ENCODE assay signal across 1 cellular context in the genomic region with DNA sequence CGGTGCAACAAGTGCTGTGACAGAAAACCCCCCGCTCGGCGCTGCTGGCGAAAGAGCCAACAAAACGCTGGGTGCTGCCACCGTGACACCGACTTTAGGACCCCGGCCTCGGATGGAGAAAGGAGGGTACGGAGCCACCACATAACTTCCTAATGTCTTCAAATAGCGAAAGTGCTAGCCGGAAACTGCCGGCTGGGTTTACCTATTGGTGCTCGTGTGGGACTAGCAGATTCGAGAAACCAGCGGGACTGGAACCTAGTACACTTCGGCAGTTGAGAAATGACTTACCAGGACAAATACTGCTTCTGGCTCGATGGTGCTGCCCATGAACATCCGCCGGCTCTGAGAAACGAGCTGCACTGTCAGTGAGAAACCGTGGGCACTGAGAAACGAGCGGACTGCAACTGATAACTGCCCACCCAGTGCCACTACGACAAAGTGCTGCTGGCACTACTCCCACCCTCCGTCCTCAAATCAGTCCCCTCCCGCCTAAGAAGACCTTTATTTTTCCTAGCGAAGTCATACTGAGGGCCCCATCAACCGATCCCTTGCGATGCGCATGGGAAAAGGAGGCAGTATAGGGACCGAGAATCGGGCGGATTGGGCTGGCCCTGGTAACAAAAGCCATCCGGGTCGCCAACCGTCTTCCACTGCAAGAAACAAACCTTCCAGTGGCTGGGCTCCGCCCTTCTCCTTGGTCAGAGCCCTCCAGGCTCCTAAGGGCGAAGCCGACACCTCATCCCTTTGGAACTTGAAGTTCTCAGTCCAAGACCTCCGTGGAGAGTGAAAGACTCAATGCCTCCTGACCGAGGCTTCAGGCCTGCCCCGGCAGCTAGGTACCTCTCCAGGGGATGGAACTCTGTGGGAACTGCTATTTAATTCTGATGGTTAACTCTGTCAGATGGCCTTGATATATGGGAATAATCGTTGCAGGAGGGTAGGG.
A peak's percentile ranks its signal among the peaks of the same experiment; 100 is the strongest.
TF ChIP-seq lines count a peak whose summit lies in the region.

No MANE protein-coding gene starts in this region.

TF ChIP-seq in HepG2, 621 proteins besides CTCF, POLR2A, EP300 and RAD21 (continued from another document and continues in another):
- TF ChIP-seq DPF2 (CRISPR knock-in tag; IDR thresholded peaks at IDR 0.05; ENCODE audit: borderline replicate concordance, low read depth), result no peak
- TF ChIP-seq, protein P1, sequence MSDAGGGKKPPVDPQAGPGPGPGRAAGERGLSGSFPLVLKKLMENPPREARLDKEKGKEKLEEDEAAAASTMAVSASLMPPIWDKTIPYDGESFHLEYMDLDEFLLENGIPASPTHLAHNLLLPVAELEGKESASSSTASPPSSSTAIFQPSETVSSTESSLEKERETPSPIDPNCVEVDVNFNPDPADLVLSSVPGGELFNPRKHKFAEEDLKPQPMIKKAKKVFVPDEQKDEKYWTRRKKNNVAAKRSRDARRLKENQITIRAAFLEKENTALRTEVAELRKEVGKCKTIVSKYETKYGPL (CRISPR knock-in tag; IDR thresholded peaks at IDR 0.05), result no peak
- TF ChIP-seq, protein P2, sequence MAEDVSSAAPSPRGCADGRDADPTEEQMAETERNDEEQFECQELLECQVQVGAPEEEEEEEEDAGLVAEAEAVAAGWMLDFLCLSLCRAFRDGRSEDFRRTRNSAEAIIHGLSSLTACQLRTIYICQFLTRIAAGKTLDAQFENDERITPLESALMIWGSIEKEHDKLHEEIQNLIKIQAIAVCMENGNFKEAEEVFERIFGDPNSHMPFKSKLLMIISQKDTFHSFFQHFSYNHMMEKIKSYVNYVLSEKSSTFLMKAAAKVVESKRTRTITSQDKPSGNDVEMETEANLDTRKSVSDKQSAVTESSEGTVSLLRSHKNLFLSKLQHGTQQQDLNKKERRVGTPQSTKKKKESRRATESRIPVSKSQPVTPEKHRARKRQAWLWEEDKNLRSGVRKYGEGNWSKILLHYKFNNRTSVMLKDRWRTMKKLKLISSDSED (CRISPR knock-in tag; IDR thresholded peaks at IDR 0.05), result no peak
- no peak for TF ChIP-seq ZIK1 (CRISPR knock-in tag; IDR thresholded peaks at IDR 0.05; ENCODE audit: borderline replicate concordance, low read depth)
- no peak for TF ChIP-seq CREB1 (IDR thresholded peaks at IDR 0.05)
- peak; percentile 63; the same call in 1 of the 2 replicates for TF ChIP-seq CREB1 (CRISPR knock-in tag; IDR thresholded peaks at IDR 0.05)
- TF ChIP-seq, protein P3, sequence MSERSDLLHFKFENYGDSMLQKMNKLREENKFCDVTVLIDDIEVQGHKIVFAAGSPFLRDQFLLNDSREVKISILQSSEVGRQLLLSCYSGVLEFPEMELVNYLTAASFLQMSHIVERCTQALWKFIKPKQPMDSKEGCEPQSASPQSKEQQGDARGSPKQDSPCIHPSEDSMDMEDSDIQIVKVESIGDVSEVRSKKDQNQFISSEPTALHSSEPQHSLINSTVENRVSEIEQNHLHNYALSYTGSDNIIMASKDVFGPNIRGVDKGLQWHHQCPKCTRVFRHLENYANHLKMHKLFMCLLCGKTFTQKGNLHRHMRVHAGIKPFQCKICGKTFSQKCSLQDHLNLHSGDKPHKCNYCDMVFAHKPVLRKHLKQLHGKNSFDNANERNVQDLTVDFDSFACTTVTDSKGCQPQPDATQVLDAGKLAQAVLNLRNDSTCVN (CRISPR knock-in tag; IDR thresholded peaks at IDR 0.05; ENCODE audit: borderline replicate concordance), result 0 out of 2 replicates have a peak, but pooled peaks have one; percentile 29
- no peak for TF ChIP-seq ZNF24 (IDR thresholded peaks at IDR 0.05)
- TF ChIP-seq MEIS2 (CRISPR knock-in tag; IDR thresholded peaks at IDR 0.05), result no peak
- TF ChIP-seq ZBTB20 (CRISPR knock-in tag; IDR thresholded peaks at IDR 0.05; ENCODE audit: borderline replicate concordance, low read depth), result peak; percentile 49; the same call in 1 of the 2 replicates
- no peak for TF ChIP-seq AKAP8 (CRISPR knock-in tag; IDR thresholded peaks at IDR 0.05)
- TF ChIP-seq FLYWCH1 (CRISPR knock-in tag; IDR thresholded peaks at IDR 0.05), result no peak
- peak; percentile 71 for TF ChIP-seq YEATS4 (CRISPR knock-in tag; IDR thresholded peaks at IDR 0.05; ENCODE audit: borderline replicate concordance)
- no peak for TF ChIP-seq HHEX (CRISPR knock-in tag; IDR thresholded peaks at IDR 0.05)
- TF ChIP-seq ZNF253 (CRISPR knock-in tag; IDR thresholded peaks at IDR 0.05; ENCODE audit: borderline replicate concordance), result no peak
- no peak for TF ChIP-seq KAT2B (IDR thresholded peaks at IDR 0.05; ENCODE audit: borderline replicate concordance, low read depth, low read length)
- no peak for TF ChIP-seq ZNF766 (CRISPR knock-in tag; IDR thresholded peaks at IDR 0.05; ENCODE audit: borderline replicate concordance)
- TF ChIP-seq ATM (IDR thresholded peaks at IDR 0.05; ENCODE audit: borderline replicate concordance), result no peak
- peak; percentile 77; the same call in 1 of the 2 replicates for TF ChIP-seq ARID2 (CRISPR knock-in tag; IDR thresholded peaks at IDR 0.05; ENCODE audit: borderline replicate concordance)
- TF ChIP-seq HOXA5 (CRISPR knock-in tag; IDR thresholded peaks at IDR 0.05), result peak; percentile 50; the same call in 1 of the 2 replicates
- TF ChIP-seq MIXL1 (CRISPR knock-in tag; IDR thresholded peaks at IDR 0.05), result peak; percentile 66; the same call in 1 of the 2 replicates
- TF ChIP-seq MAFF (IDR thresholded peaks at IDR 0.05; ENCODE audit: low read depth, low read length), result peak; percentile 20; the same call in 1 of the 2 replicates
- TF ChIP-seq XRCC5 (optimal IDR thresholded peaks at IDR 0.05; ENCODE audit: low read length), result no peak
- TF ChIP-seq ZNF468 (CRISPR knock-in tag; IDR thresholded peaks at IDR 0.05), result no peak
- TF ChIP-seq STAT5B (CRISPR knock-in tag; IDR thresholded peaks at IDR 0.05), result no peak
- TF ChIP-seq, protein P4, sequence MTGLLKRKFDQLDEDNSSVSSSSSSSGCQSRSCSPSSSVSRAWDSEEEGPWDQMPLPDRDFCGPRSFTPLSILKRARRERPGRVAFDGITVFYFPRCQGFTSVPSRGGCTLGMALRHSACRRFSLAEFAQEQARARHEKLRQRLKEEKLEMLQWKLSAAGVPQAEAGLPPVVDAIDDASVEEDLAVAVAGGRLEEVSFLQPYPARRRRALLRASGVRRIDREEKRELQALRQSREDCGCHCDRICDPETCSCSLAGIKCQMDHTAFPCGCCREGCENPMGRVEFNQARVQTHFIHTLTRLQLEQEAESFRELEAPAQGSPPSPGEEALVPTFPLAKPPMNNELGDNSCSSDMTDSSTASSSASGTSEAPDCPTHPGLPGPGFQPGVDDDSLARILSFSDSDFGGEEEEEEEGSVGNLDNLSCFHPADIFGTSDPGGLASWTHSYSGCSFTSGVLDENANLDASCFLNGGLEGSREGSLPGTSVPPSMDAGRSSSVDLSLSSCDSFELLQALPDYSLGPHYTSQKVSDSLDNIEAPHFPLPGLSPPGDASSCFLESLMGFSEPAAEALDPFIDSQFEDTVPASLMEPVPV (CRISPR knock-in tag; IDR thresholded peaks at IDR 0.05), result 0 out of 2 replicates have a peak, but pooled peaks have one; percentile 40
- TF ChIP-seq, protein P5, sequence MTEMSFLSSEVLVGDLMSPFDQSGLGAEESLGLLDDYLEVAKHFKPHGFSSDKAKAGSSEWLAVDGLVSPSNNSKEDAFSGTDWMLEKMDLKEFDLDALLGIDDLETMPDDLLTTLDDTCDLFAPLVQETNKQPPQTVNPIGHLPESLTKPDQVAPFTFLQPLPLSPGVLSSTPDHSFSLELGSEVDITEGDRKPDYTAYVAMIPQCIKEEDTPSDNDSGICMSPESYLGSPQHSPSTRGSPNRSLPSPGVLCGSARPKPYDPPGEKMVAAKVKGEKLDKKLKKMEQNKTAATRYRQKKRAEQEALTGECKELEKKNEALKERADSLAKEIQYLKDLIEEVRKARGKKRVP (CRISPR knock-in tag; IDR thresholded peaks at IDR 0.05), result no peak
- TF ChIP-seq ZNF143 (CRISPR knock-in tag; IDR thresholded peaks at IDR 0.05), result no peak
- 0 out of 2 replicates have a peak, but pooled peaks have one; percentile 53 for TF ChIP-seq ZNF713 (CRISPR knock-in tag; IDR thresholded peaks at IDR 0.05)
- TF ChIP-seq ZNF703 (CRISPR knock-in tag; IDR thresholded peaks at IDR 0.05; ENCODE audit: borderline replicate concordance), result no peak
- TF ChIP-seq CHD4 (IDR thresholded peaks at IDR 0.05; ENCODE audit: borderline replicate concordance, low read length), result no peak
- 0 out of 2 replicates have a peak, but pooled peaks have one; percentile 28 for TF ChIP-seq TOPORS (CRISPR knock-in tag; IDR thresholded peaks at IDR 0.05)
- TF ChIP-seq BHLHE40 (IDR thresholded peaks at IDR 0.05; ENCODE audit: low read length), result peak; percentile 23; the same call in 1 of the 2 replicates
- peak; percentile 46; the same call in 1 of the 2 replicates for TF ChIP-seq ZNF264 (CRISPR knock-in tag; IDR thresholded peaks at IDR 0.05)
- TF ChIP-seq PPARG (CRISPR knock-in tag; conservative IDR thresholded peaks at IDR 0.05), result peak; percentile 60; the same call in 1 of the 2 replicates
- no peak for TF ChIP-seq EED (CRISPR knock-in tag; IDR thresholded peaks at IDR 0.05)
- TF ChIP-seq TMF1 (CRISPR knock-in tag; IDR thresholded peaks at IDR 0.05; ENCODE audit: low read depth), result 0 out of 2 replicates have a peak, but pooled peaks have one; percentile 23
- no peak for TF ChIP-seq SOX6 (IDR thresholded peaks at IDR 0.05)
- TF ChIP-seq SOX6 (CRISPR knock-in tag; IDR thresholded peaks at IDR 0.05), result no peak
- TF ChIP-seq, protein P6, sequence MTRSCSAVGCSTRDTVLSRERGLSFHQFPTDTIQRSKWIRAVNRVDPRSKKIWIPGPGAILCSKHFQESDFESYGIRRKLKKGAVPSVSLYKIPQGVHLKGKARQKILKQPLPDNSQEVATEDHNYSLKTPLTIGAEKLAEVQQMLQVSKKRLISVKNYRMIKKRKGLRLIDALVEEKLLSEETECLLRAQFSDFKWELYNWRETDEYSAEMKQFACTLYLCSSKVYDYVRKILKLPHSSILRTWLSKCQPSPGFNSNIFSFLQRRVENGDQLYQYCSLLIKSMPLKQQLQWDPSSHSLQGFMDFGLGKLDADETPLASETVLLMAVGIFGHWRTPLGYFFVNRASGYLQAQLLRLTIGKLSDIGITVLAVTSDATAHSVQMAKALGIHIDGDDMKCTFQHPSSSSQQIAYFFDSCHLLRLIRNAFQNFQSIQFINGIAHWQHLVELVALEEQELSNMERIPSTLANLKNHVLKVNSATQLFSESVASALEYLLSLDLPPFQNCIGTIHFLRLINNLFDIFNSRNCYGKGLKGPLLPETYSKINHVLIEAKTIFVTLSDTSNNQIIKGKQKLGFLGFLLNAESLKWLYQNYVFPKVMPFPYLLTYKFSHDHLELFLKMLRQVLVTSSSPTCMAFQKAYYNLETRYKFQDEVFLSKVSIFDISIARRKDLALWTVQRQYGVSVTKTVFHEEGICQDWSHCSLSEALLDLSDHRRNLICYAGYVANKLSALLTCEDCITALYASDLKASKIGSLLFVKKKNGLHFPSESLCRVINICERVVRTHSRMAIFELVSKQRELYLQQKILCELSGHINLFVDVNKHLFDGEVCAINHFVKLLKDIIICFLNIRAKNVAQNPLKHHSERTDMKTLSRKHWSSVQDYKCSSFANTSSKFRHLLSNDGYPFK (CRISPR knock-in tag; IDR thresholded peaks at IDR 0.05; ENCODE audit: borderline replicate concordance), result no peak; the same call in 1 of the 2 replicates
- TF ChIP-seq, protein P7, sequence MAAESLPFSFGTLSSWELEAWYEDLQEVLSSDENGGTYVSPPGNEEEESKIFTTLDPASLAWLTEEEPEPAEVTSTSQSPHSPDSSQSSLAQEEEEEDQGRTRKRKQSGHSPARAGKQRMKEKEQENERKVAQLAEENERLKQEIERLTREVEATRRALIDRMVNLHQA (CRISPR knock-in tag; IDR thresholded peaks at IDR 0.05), result no peak
- TF ChIP-seq ZNF644 (CRISPR knock-in tag; IDR thresholded peaks at IDR 0.05; ENCODE audit: low read depth), result no peak
- no peak for TF ChIP-seq FOXJ3 (CRISPR knock-in tag; IDR thresholded peaks at IDR 0.05; ENCODE audit: borderline replicate concordance)
- no peak for TF ChIP-seq ZBTB21 (CRISPR knock-in tag; IDR thresholded peaks at IDR 0.05)
- TF ChIP-seq PAX8 (CRISPR knock-in tag; IDR thresholded peaks at IDR 0.05; ENCODE audit: borderline replicate concordance), result no peak
- TF ChIP-seq, protein P8, sequence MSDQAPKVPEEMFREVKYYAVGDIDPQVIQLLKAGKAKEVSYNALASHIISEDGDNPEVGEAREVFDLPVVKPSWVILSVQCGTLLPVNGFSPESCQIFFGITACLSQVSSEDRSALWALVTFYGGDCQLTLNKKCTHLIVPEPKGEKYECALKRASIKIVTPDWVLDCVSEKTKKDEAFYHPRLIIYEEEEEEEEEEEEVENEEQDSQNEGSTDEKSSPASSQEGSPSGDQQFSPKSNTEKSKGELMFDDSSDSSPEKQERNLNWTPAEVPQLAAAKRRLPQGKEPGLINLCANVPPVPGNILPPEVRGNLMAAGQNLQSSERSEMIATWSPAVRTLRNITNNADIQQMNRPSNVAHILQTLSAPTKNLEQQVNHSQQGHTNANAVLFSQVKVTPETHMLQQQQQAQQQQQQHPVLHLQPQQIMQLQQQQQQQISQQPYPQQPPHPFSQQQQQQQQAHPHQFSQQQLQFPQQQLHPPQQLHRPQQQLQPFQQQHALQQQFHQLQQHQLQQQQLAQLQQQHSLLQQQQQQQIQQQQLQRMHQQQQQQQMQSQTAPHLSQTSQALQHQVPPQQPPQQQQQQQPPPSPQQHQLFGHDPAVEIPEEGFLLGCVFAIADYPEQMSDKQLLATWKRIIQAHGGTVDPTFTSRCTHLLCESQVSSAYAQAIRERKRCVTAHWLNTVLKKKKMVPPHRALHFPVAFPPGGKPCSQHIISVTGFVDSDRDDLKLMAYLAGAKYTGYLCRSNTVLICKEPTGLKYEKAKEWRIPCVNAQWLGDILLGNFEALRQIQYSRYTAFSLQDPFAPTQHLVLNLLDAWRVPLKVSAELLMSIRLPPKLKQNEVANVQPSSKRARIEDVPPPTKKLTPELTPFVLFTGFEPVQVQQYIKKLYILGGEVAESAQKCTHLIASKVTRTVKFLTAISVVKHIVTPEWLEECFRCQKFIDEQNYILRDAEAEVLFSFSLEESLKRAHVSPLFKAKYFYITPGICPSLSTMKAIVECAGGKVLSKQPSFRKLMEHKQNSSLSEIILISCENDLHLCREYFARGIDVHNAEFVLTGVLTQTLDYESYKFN (CRISPR knock-in tag; conservative IDR thresholded peaks at IDR 0.05), result no peak; the same call in 1 of the 2 replicates
- no peak for TF ChIP-seq CAMTA2 (CRISPR knock-in tag; IDR thresholded peaks at IDR 0.05; ENCODE audit: borderline replicate concordance)
- TF ChIP-seq ZNF660 (CRISPR knock-in tag; IDR thresholded peaks at IDR 0.05; ENCODE audit: borderline replicate concordance, low read depth), result no peak
- no peak for TF ChIP-seq RCOR2 (CRISPR knock-in tag; IDR thresholded peaks at IDR 0.05)
- 0 out of 2 replicates have a peak, but pooled peaks have one; percentile 43 for TF ChIP-seq ZNF788 (CRISPR knock-in tag; IDR thresholded peaks at IDR 0.05; ENCODE audit: borderline replicate concordance)
- no peak; the same call in 1 of the 2 replicates for TF ChIP-seq POGZ (CRISPR knock-in tag; IDR thresholded peaks at IDR 0.05)
- peak; percentile 79 for TF ChIP-seq TAF1 (CRISPR knock-in tag; IDR thresholded peaks at IDR 0.05)
- TF ChIP-seq ZNF790 (CRISPR knock-in tag; IDR thresholded peaks at IDR 0.05; ENCODE audit: borderline replicate concordance), result no peak
- no peak for TF ChIP-seq ZNF850 (CRISPR knock-in tag; conservative IDR thresholded peaks at IDR 0.05)
- TF ChIP-seq MXD4 (CRISPR knock-in tag; IDR thresholded peaks at IDR 0.05), result no peak
- TF ChIP-seq, protein P9, sequence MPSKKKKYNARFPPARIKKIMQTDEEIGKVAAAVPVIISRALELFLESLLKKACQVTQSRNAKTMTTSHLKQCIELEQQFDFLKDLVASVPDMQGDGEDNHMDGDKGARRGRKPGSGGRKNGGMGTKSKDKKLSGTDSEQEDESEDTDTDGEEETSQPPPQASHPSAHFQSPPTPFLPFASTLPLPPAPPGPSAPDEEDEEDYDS (CRISPR knock-in tag; IDR thresholded peaks at IDR 0.05), result peak; percentile 49; the same call in 1 of the 2 replicates
- no peak for TF ChIP-seq ZNF30 (CRISPR knock-in tag; IDR thresholded peaks at IDR 0.05)
